ENCODE assay signal across 1 cellular context in genomic region chr1:7592120-7592798, GRCh38.
TF ChIP-seq lines count a peak whose summit lies in the region.

No MANE protein-coding gene starts in this region.

TF ChIP-seq in HepG2, 621 proteins besides CTCF, POLR2A, EP300 and RAD21 (continued from another document):
- TF ChIP-seq, protein P1, sequence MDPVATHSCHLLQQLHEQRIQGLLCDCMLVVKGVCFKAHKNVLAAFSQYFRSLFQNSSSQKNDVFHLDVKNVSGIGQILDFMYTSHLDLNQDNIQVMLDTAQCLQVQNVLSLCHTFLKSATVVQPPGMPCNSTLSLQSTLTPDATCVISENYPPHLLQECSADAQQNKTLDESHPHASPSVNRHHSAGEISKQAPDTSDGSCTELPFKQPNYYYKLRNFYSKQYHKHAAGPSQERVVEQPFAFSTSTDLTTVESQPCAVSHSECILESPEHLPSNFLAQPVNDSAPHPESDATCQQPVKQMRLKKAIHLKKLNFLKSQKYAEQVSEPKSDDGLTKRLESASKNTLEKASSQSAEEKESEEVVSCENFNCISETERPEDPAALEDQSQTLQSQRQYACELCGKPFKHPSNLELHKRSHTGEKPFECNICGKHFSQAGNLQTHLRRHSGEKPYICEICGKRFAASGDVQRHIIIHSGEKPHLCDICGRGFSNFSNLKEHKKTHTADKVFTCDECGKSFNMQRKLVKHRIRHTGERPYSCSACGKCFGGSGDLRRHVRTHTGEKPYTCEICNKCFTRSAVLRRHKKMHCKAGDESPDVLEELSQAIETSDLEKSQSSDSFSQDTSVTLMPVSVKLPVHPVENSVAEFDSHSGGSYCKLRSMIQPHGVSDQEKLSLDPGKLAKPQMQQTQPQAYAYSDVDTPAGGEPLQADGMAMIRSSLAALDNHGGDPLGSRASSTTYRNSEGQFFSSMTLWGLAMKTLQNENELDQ (CRISPR knock-in tag; IDR thresholded peaks at IDR 0.05; ENCODE audit: borderline replicate concordance), result no peak
- TF ChIP-seq YEATS2 (CRISPR knock-in tag; IDR thresholded peaks at IDR 0.05; ENCODE audit: borderline replicate concordance) (no peak), MED1 (CRISPR knock-in tag; IDR thresholded peaks at IDR 0.05) (no peak), ZNF674 (CRISPR knock-in tag; IDR thresholded peaks at IDR 0.05; ENCODE audit: low read depth) (no peak), ZNF777 (CRISPR knock-in tag; IDR thresholded peaks at IDR 0.05) (no peak), HES4 (CRISPR knock-in tag; IDR thresholded peaks at IDR 0.05; ENCODE audit: borderline replicate concordance) (no peak), ZNF510 (CRISPR knock-in tag; IDR thresholded peaks at IDR 0.05; ENCODE audit: low read depth) (no peak)
